1 cellular context compared by ENCODE assay signal in the genomic region with DNA sequence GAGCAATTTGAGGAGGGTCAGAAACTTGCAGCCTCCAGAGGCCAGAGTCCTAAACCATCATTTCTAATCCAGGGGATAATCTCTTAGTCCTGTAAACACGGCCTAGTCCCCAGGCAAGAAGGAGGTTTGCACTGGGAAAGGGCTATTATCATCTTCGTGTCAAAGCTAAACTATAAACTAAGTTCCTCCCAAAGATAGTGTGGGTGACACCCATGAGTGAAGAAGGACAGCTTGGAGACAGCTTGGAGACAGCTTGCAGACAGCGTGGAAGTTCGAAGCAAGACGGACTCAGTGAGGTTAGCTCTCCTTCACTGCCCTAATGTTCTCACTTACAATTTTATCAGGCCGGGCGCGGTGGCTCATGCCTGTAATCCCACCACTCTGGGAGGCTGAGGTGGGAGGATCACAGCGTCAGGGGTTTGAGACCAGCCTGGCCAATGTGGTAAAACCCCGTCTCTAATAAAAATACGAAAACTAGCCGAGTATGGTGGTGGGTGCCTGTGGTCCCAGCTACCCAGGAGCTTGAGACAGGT.
TF ChIP-seq lines count a peak whose summit lies in the region.

No MANE protein-coding gene starts in this region.

TF ChIP-seq in GM12878, 131 proteins besides CTCF, POLR2A, EP300 and RAD21 (continued from another document):
- TF ChIP-seq CHD2 (IDR thresholded peaks at IDR 0.05; ENCODE audit: borderline replicate concordance, low read depth, low read length) (no peak), NR2F1 (conservative IDR thresholded peaks at IDR 0.05) (no peak)
